ENCODE assay signal across 8 cellular contexts in genomic region chr9:96418920-96419690, GRCh38. TPM values are rescaled to one million over a fixed set of nuclear protein-coding genes. Genes with fewer than 3 reads are reported as not detected.
DNase-seq lines count a peak whose midpoint lies in the region; ATAC-seq, FAIRE-seq and TF ChIP-seq lines count a peak whose summit lies in the region.

No MANE protein-coding gene starts in this region.

- peaks cover 9% of the 10 kb centered on the region for H3K4me1 ChIP-seq in mucosa of descending colon (ENCODE audit: low read depth)

- H3K9me3 ChIP-seq in mucosa of descending colon, result no peaks in the 10 kb centered on the region

- DNase-seq in D721Med (ENCODE audit: insufficient read length, low spot score) (peak; percentile 25), HPDE6-E6E7 (ENCODE audit: extremely low spot score) (peak; percentile 37), NCI-H82 treated with DMSO at 0.1 percent for 48 hours (lab: John Stamatoyannopoulos, UW; ENCODE audit: unreplicated experiment) (peak; percentile 45), epithelial cell of esophagus (ENCODE audit: low read depth) (peak; percentile 49), mucosa of descending colon (peak; percentile 81 to 91 (median 89))
- peak; percentile 41 for DNase-seq in activated CD8-positive, alpha-beta memory T cell treated with anti-CD3 and anti-CD28 coated beads, Interleukin-2, amount 50 U/mL, for 4 hours
- peak; percentile 38 for DNase-seq in stimulated activated naive CD4-positive, alpha-beta T cell treated with Interleukin-2 at 50 U/mL for 16 hours (lab: John Stamatoyannopoulos, UW)

- H3K4me3 ChIP-seq in epithelial cell of esophagus (ENCODE audit: low read length) (peak overlapping the region; percentile 63), mucosa of descending colon (peak overlapping the region; percentile 71)

- FAIRE-seq in D721Med (lab: Jason Lieb, UNC), result no peak

- no peaks in the 10 kb centered on the region for H3K36me3 ChIP-seq in mucosa of descending colon (ENCODE audit: low read depth)

- intact Hi-C loops in mucosa of descending colon (cut with DNase I, micrococcal nuclease), result no loop called here

- ATAC-seq in GM21360 (IDR thresholded peaks at IDR 0.05; ENCODE audit: unreplicated experiment), result peak; percentile 37
- ATAC-seq in mucosa of descending colon, result peak; percentile 73

- TF ChIP-seq CTCF in D721Med (IDR thresholded peaks at IDR 0.05; ENCODE audit: insufficient read depth, missing control alignments), result no peak
- TF ChIP-seq CTCF in epithelial cell of esophagus (IDR thresholded peaks at IDR 0.05; ENCODE audit: insufficient read depth, low read depth, low read length, missing control alignments), result no peak
- no peak for TF ChIP-seq CTCF in mucosa of descending colon (IDR thresholded peaks at IDR 0.05)

RNA-seq across cellular contexts. Expression of gene ZNF367, which starts 0.9 kb away (rescaled TPM):
- 1 to 10 TPM; 1.4 to 5.1 (median 2.6) TPM for total RNA-seq in mucosa of descending colon

RNA-seq across cellular contexts. Expression of gene HABP4, which starts 30.9 kb away (rescaled TPM):
- 10 to 100 TPM in 1 of 3 donors, 1 to 10 TPM in 2; 2.5 to 14.1 (median 3.8) TPM for total RNA-seq in mucosa of descending colon

RNA-seq across cellular contexts. Expression of gene SLC35D2, which starts 35.6 kb away (rescaled TPM):
- total RNA-seq in mucosa of descending colon, result 100 to 1,000 TPM in 1 of 3 donors, 10 to 100 TPM in 2; 53.5 to 112 (median 82.8) TPM

Comparison
In these comparisons a context has a peak if more than half of its experiments do, and no peak if none do; other contexts are left out.
1. Peak in every context shown above with its lines: DNase-seq, ATAC-seq and H3K4me3 ChIP-seq.
2. DNase-seq: peak in every context shown above with its lines; median percentile 89 in mucosa of descending colon; 49 in epithelial cell of esophagus; 45 in NCI-H82 treated with DMSO at 0.1 percent for 48 hours; 41 in activated CD8-positive, alpha-beta memory T cell treated with anti-CD3 and anti-CD28 coated beads, Interleukin-2, amount 50 U/mL, for 4 hours; 38 in stimulated activated naive CD4-positive, alpha-beta T cell treated with Interleukin-2 at 50 U/mL for 16 hours; 37 in HPDE6-E6E7; 25 in D721Med.